In the genomic region with DNA sequence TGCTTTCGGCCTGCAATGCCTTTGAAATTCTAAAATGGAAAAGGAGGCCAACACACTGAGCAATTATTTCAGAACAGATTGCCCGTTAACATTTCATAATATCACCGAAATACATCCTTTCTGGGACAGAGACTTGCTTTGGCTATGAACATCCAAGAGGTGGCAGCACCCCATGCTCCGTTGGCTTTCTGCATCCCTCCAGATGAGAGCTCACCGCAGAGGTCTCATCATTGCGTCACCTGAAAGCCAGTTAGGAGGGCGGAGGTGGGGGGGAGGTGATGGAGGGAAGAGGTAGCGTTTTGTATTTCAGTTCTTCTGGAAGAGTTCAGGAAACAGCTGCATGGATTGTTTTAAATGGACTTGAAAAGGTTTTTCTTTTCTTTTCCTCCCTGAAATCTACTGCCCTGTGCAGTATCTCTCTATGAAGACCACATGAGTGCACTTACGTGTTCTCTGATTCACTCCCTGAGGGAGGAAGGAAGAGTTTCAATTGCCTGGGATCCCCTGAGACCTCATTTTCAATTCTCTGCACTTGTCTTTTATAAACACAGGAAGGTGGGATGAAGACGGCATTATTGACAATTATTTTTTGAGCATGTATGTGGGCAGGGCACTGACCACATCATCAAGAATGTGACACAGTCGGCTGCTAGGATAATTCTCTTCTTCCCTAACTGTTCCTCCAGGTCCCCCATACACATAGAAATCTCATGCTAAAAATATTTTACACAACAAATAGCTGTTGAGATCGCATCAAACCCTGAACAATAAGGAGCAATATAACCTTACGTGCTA, we compare ENCODE assay signal across 9 cellular contexts.
DNase-seq lines count a peak whose midpoint lies in the region; ATAC-seq and TF ChIP-seq lines count a peak whose summit lies in the region.
"Had no signal": no experiment of that assay in that cellular context is flagged by ENCODE, and none has a peak within 500 bp of the region (broad histone marks: within the 10 kb centered on the region; RNA-seq: fewer than 3 reads in every experiment).

No MANE protein-coding gene starts in this region.

- H3K9me3 Mint-ChIP-seq in activated CD4-positive, alpha-beta T cell treated with anti-CD3 and anti-CD28 coated beads, Interleukin-2, amount 10 ng/mL, durations not matched to agents 24 days and 14 days = no peaks in the 10 kb centered on the region
- H3K9me3 Mint-ChIP-seq: dendritic cell treated with granulocyte-macrophage colony-stimulating factor and Interleukin-4, amounts not matched to agents 40 ng/mL and 50 ng/mL, for 4 days had no signal

- H3K36me3 Mint-ChIP-seq in activated CD4-positive, alpha-beta T cell treated with anti-CD3 and anti-CD28 coated beads, Interleukin-2, amount 10 ng/mL, durations not matched to agents 24 days and 14 days (ENCODE audit: low read depth) = no peaks in the 10 kb centered on the region

- H3K4me1 ChIP-seq in right lobe of liver = no peaks in the 10 kb centered on the region

- no peaks in the 10 kb centered on the region for H3K27me3 Mint-ChIP-seq in activated CD4-positive, alpha-beta T cell treated with anti-CD3 and anti-CD28 coated beads, Interleukin-2, amount 10 ng/mL, durations not matched to agents 24 days and 14 days
- H3K27me3 Mint-ChIP-seq: dendritic cell treated with granulocyte-macrophage colony-stimulating factor and Interleukin-4, amounts not matched to agents 40 ng/mL and 50 ng/mL, for 4 days had no signal

- no peak overlapping the region for H3K4me3 Mint-ChIP-seq in activated CD4-positive, alpha-beta T cell treated with anti-CD3 and anti-CD28 coated beads, Interleukin-2, amount 10 ng/mL, durations not matched to agents 24 days and 14 days
- H3K4me3 Mint-ChIP-seq: dendritic cell treated with granulocyte-macrophage colony-stimulating factor and Interleukin-4, amounts not matched to agents 40 ng/mL and 50 ng/mL, for 4 days had no signal

- no peak overlapping the region for H3K4me3 ChIP-seq in right lobe of liver

- H3K4me1 Mint-ChIP-seq in activated CD4-positive, alpha-beta T cell treated with anti-CD3 and anti-CD28 coated beads, Interleukin-2, amount 10 ng/mL, durations not matched to agents 24 days and 14 days = peaks cover 7% of the 10 kb centered on the region

- no peaks in the 10 kb centered on the region for H3K27me3 ChIP-seq in right lobe of liver

- H3K36me3 ChIP-seq in right lobe of liver = no peaks in the 10 kb centered on the region

- H3K9me3 ChIP-seq in right lobe of liver = no peaks in the 10 kb centered on the region

- peak; percentile 9 for DNase-seq in CMK (ENCODE audit: low read depth)
- peak; percentile 75 to 77 for DNase-seq in NCI-H524 (lab: John Stamatoyannopoulos, UW)
- DNase-seq in activated CD4-positive, alpha-beta T cell treated with anti-CD3 and anti-CD28 coated beads, Interleukin-2, amount 10 ng/mL, durations not matched to agents 24 days and 14 days = peak; percentile 84
- DNase-seq in dedifferentiated amniotic fluid mesenchymal stem cell (ENCODE audit: extremely low spot score) = peak; percentile 95
- DNase-seq in right lobe of liver = peak; percentile 68 to 77 (median 73)
- DNase-seq in stimulated activated CD8-positive, alpha-beta memory T cell treated with anti-CD3 and anti-CD28 coated beads, Interleukin-12 subunit alpha, Interleukin-12 subunit beta, amount 100 ng/mL, for 4 hours (ENCODE audit: low read depth) = peak; percentile 18

- ATAC-seq in GM19452 (IDR thresholded peaks at IDR 0.05; ENCODE audit: unreplicated experiment) (peak; percentile 99), HG03469 (IDR thresholded peaks at IDR 0.05; ENCODE audit: unreplicated experiment) (peak; percentile 96), right lobe of liver (peak; percentile 98 to 99 (median 98))

- H3K27ac ChIP-seq in right lobe of liver = no peak overlapping the region

- no peak for TF ChIP-seq POLR2A in right lobe of liver (IDR thresholded peaks at IDR 0.05)

- H3K27ac Mint-ChIP-seq in activated CD4-positive, alpha-beta T cell treated with anti-CD3 and anti-CD28 coated beads, Interleukin-2, amount 10 ng/mL, durations not matched to agents 24 days and 14 days = no peak overlapping the region
- H3K27ac Mint-ChIP-seq: dendritic cell treated with granulocyte-macrophage colony-stimulating factor and Interleukin-4, amounts not matched to agents 40 ng/mL and 50 ng/mL, for 4 days had no signal

- WGBS in right lobe of liver (ENCODE audit: insufficient coverage, low coverage, low lambda C conversion rate, missing lambda C conversion rate) = 18% methylated on average over 12 of the region's 13 CpGs

- peak; percentile 77 to 85 (median 81) for TF ChIP-seq CTCF in right lobe of liver (IDR thresholded peaks at IDR 0.05)

- intact Hi-C loops in activated CD4-positive, alpha-beta T cell treated with anti-CD3 and anti-CD28 coated beads, Interleukin-2, amount 10 ng/mL, durations not matched to agents 24 days and 14 days (cut with micrococcal nuclease) = loop anchor here (1.0 to 5.0 kb wide), 4 partner anchors 98 to 409 kb away; partner anchors contain the start of gene JADE1
- intact Hi-C loops in right lobe of liver (cut with DNase I) = no loop called here

Comparison
In these comparisons a context has a peak if more than half of its experiments do, and no peak if none do; other contexts are left out.
1. DNase-seq: peak in every context shown above with its lines; median percentile 95 in dedifferentiated amniotic fluid mesenchymal stem cell; 84 in activated CD4-positive, alpha-beta T cell treated with anti-CD3 and anti-CD28 coated beads, Interleukin-2, amount 10 ng/mL, durations not matched to agents 24 days and 14 days; 76 in NCI-H524; 73 in right lobe of liver; 18 in stimulated activated CD8-positive, alpha-beta memory T cell treated with anti-CD3 and anti-CD28 coated beads, Interleukin-12 subunit alpha, Interleukin-12 subunit beta, amount 100 ng/mL, for 4 hours; 9 in CMK.